Comparison of ENCODE assay signal across 1 cellular context in the genomic region with DNA sequence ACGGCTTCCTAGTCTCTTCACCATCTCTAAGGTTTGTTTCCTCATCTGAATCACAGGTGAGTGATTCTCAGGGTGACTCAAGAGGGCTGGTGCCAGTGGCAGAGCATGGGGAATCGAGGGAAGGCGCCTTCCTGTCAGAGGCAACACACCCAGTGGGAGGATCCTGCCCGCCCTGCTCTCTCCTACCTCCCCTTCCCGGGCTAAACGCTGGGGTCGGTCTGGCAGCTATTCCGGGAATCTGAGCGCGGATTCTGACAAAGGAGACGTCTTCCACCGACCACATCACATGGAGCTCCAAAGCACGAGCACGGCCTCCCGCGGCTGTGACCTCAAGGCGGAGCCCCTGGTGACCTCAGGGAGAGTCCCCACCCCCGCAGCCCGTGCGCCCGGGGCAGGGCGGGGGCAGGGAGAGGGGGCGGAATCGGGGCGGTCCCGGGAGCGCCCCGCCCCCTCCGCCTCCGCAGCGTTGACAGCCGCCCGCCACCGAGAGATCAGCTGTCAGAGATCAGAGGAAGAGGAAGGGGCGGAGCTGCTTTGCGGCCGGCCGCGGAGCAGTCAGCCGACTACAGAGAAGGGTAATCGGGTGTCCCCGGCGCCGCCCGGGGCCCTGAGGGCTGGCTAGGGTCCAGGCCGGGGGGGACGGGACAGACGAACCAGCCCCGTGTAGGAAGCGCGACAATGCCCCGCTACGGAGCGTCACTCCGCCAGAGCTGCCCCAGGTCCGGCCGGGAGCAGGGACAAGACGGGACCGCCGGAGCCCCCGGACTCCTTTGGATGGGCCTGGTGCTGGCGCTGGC.
A peak's percentile ranks its signal among the peaks of the same experiment; 100 is the strongest.
TF ChIP-seq lines count a peak whose summit lies in the region.

Gene SMPD1 (plus strand): TSS at position 554 of the 797 bp plus-strand sequence. CDS start 125 bp downstream, at position 679.

TF ChIP-seq in SK-N-SH, 30 proteins besides CTCF, POLR2A, EP300 and RAD21 (continued from another document):
- TF ChIP-seq USF1 (IDR thresholded peaks at IDR 0.05; ENCODE audit: borderline replicate concordance, low read depth): peak; percentile 49
- TF ChIP-seq FOXJ3 (CRISPR knock-in tag; IDR thresholded peaks at IDR 0.05): no peak
- no peak for TF ChIP-seq JUND (IDR thresholded peaks at IDR 0.05)
- peak; percentile 48; the same call in 1 of the 2 replicates for TF ChIP-seq NFIC (IDR thresholded peaks at IDR 0.05; ENCODE audit: borderline replicate concordance)
- TF ChIP-seq, protein P1, sequence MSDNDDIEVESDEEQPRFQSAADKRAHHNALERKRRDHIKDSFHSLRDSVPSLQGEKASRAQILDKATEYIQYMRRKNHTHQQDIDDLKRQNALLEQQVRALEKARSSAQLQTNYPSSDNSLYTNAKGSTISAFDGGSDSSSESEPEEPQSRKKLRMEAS (IDR thresholded peaks at IDR 0.05; ENCODE audit: low read depth): peak; percentile 20; the same call in 1 of the 2 replicates
- peak; percentile 73 for TF ChIP-seq GABPA (IDR thresholded peaks at IDR 0.05; ENCODE audit: low read depth)
- no peak for TF ChIP-seq NRF1 (IDR thresholded peaks at IDR 0.05; ENCODE audit: low read depth, low read length)
- TF ChIP-seq YY1 (IDR thresholded peaks at IDR 0.05; ENCODE audit: low read depth): no peak
- TF ChIP-seq FOXM1 (IDR thresholded peaks at IDR 0.05; ENCODE audit: low read depth): no peak
- no peak for TF ChIP-seq MEF2A (IDR thresholded peaks at IDR 0.05; ENCODE audit: borderline replicate concordance, low read depth)
- TF ChIP-seq MXI1 (IDR thresholded peaks at IDR 0.05; ENCODE audit: low read depth, low read length): peak; percentile 94
- TF ChIP-seq CHD2 (IDR thresholded peaks at IDR 0.05; ENCODE audit: low read length, partially characterized antibody): peak; percentile 58
- TF ChIP-seq SIN3A (IDR thresholded peaks at IDR 0.05; ENCODE audit: borderline replicate concordance, low read depth, low read length): peak; percentile 91
- TF ChIP-seq TEAD4 (IDR thresholded peaks at IDR 0.05; ENCODE audit: borderline replicate concordance, insufficient read depth): no peak
- no peak for TF ChIP-seq REST (IDR thresholded peaks at IDR 0.05; ENCODE audit: low read depth, low read length)
- TF ChIP-seq FOSL2 (IDR thresholded peaks at IDR 0.05; ENCODE audit: borderline replicate concordance, low read depth): peak; percentile 10; the same call in 1 of the 2 replicates
- no peak for TF ChIP-seq TCF12 (IDR thresholded peaks at IDR 0.05)
- TF ChIP-seq RCOR1 (IDR thresholded peaks at IDR 0.05; ENCODE audit: low read length): no peak
- no peak for TF ChIP-seq GATA2 (CRISPR knock-in tag; IDR thresholded peaks at IDR 0.05)
